Comparison of ENCODE assay signal across 14 cellular contexts in genomic region chr1:6249732-6250689, GRCh38.
A peak's percentile ranks its signal among the peaks of the same experiment; 100 is the strongest.
DNase-seq lines count a peak whose midpoint lies in the region; ATAC-seq and FAIRE-seq lines count a peak whose summit lies in the region.
"Had no signal": no experiment of that assay in that cellular context is flagged by ENCODE, and none has a peak within 500 bp of the region (broad histone marks: within the 10 kb centered on the region; RNA-seq: fewer than 3 reads in every experiment).

No MANE protein-coding gene starts in this region.

- DNase-seq in NCI-H748 (lab: John Stamatoyannopoulos, UW; ENCODE audit: unreplicated experiment) (peak; percentile 39), NCI-H748 treated with DMSO at 0.1 percent for 48 hours (lab: John Stamatoyannopoulos, UW) (no peak), RPMI8226 (peak; percentile 54), retina (peak; percentile 36), NCI-H1105 (lab: John Stamatoyannopoulos, UW) (no peak), GM19239 (ENCODE audit: insufficient read length, low spot score) (no peak)
- DNase-seq: activated naive CD4-positive, alpha-beta T cell treated with Interleukin-2 at 50 U/mL for 16 hours; body of pancreas; NCI-H226; nucleus accumbens; stimulated activated CD4-positive, alpha-beta T cell treated with anti-CD3 and anti-CD28 coated beads, Interleukin-4, amount 100 ng/mL, for 24 hours; transverse colon had no signal

- ATAC-seq in GM19324 (IDR thresholded peaks at IDR 0.05; ENCODE audit: low FRiP score, unreplicated experiment) = no peak
- ATAC-seq: body of pancreas had no signal

- H3K4me3 ChIP-seq in iPS-18c (ENCODE audit: insufficient read depth, low read depth, low read length) = peak overlapping the region; percentile 15; the same call in 1 of the 2 replicates
- H3K4me3 ChIP-seq: body of pancreas had no signal

- FAIRE-seq in GM19239 (lab: Jason Lieb, UNC) = no peak

- H3K9me3 ChIP-seq in iPS-18c (ENCODE audit: control insufficient read depth, insufficient read depth, low read length) = no peaks in the 10 kb centered on the region
- H3K9me3 ChIP-seq: body of pancreas, transverse colon had no signal

Comparison
In these comparisons a context has a peak if more than half of its experiments do, and no peak if none do; other contexts are left out.
1. DNase-seq: peak in NCI-H748 (single experiment), RPMI8226 (single experiment) and retina (single experiment); none in NCI-H748 treated with DMSO at 0.1 percent for 48 hours (single experiment), NCI-H1105 (single experiment) and GM19239 (single experiment).